In the genomic region with DNA sequence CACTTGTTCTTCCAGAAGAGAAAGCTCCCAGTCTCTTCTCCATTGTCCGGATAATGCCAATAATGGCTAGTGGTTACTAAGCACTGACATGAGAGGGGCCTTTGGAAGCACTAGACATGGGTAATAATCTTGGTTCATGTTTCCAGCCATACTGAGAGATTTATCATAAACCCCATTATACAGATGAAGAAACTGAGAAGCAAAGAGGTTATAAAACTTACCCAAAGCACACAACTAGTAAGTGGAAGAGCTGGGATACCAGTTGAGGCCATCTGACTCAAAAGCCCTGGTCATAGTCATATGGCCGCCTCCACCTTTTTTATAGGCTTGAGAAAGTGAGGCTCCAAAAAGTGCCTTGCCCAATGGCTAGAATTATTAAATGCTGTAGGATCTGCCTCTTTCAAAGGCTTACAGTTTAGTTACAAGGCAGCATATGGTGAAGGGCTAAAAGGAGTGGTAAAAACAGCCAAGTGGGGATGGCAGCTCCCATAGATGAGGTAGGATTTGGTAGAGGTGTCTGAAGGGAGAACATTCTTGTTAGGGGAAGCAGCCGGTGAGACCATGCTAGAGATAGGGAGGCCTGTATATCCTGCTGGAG, we compare ENCODE assay signal across 8 cellular contexts. TPM values are rescaled to one million over a fixed set of nuclear protein-coding genes. Genes with fewer than 3 reads are reported as not detected.
A peak's percentile ranks its signal among the peaks of the same experiment; 100 is the strongest.
DNase-seq lines count a peak whose midpoint lies in the region; ATAC-seq, FAIRE-seq and TF ChIP-seq lines count a peak whose summit lies in the region.

No MANE protein-coding gene starts in this region.

- H3K36me3 ChIP-seq in ectodermal cell (ENCODE audit: control insufficient read depth, insufficient read depth, low read length) = no peaks in the 10 kb centered on the region

- H3K27ac ChIP-seq in A549 = peak overlapping the region; percentile 95 to 98
- H3K27ac ChIP-seq in ectodermal cell (ENCODE audit: insufficient read depth, low read depth, low read length, poor library complexity, severe bottlenecking) = no peak overlapping the region

- POLR2A ChIA-PET in A549 (lab: Yijun Ruan, JAX) = interaction anchor here (0.8 to 2.6 kb wide), 8 partner anchors 33 to 81 kb away, joined by 3 to 24 read pairs (median 4); no protein-coding TSS in a partner anchor

- TF ChIP-seq POLR2A in A549 (IDR thresholded peaks at IDR 0.05; ENCODE audit: low read length) = no peak

- H3K9me3 ChIP-seq in A549 = no peaks in the 10 kb centered on the region
- no peaks in the 10 kb centered on the region for H3K9me3 ChIP-seq in ectodermal cell (ENCODE audit: control insufficient read depth, low read length)

- no peaks in the 10 kb centered on the region for H3K27me3 Mint-ChIP-seq in IgD-negative memory B cell
- H3K27me3 Mint-ChIP-seq in natural killer cell treated with Interleukin-12 subunit alpha and Interleukin-12 subunit beta and Interleukin-15 and Interleukin-18, amount 100 ng/mL, for 72 hours = peaks cover 1 to 2% of the 10 kb centered on the region in 2 donors

- H3K9me3 Mint-ChIP-seq in IgD-negative memory B cell = no peaks in the 10 kb centered on the region
- no peaks in the 10 kb centered on the region for H3K9me3 Mint-ChIP-seq in natural killer cell treated with Interleukin-12 subunit alpha and Interleukin-12 subunit beta and Interleukin-15 and Interleukin-18, amount 100 ng/mL, for 72 hours

- H3K36me3 Mint-ChIP-seq in IgD-negative memory B cell = no peaks in the 10 kb centered on the region
- no peaks in the 10 kb centered on the region for H3K36me3 Mint-ChIP-seq in natural killer cell treated with Interleukin-12 subunit alpha and Interleukin-12 subunit beta and Interleukin-15 and Interleukin-18, amount 100 ng/mL, for 72 hours

- TF ChIP-seq RAD21 in A549 (conservative IDR thresholded peaks at IDR 0.05 in 1 of 2, IDR thresholded peaks at IDR 0.05 in 1 of 2) = no peak

- H3K4me3 Mint-ChIP-seq in IgD-negative memory B cell = peak overlapping the region; percentile 72 to 89 (median 84)
- H3K4me3 Mint-ChIP-seq in natural killer cell treated with Interleukin-12 subunit alpha and Interleukin-12 subunit beta and Interleukin-15 and Interleukin-18, amount 100 ng/mL, for 72 hours = peak overlapping the region; percentile 88

- ATAC-seq in A549 = no peak
- no peak for ATAC-seq in natural killer cell treated with Interleukin-12 subunit alpha and Interleukin-12 subunit beta and Interleukin-15 and Interleukin-18, amount 100 ng/mL, for 72 hours

- H3K27me3 ChIP-seq in ectodermal cell (ENCODE audit: control insufficient read depth, insufficient read depth, low read length, poor library complexity, severe bottlenecking) = peaks cover 23% of the 10 kb centered on the region

- no peak for TF ChIP-seq CTCF in A549 (IDR thresholded peaks at IDR 0.05)

- CTCF ChIA-PET in A549 (lab: Yijun Ruan, JAX) = interaction anchor here (0.7 to 10.8 kb wide), 14 partner anchors 12 to 122 kb away, joined by 3 to 155 read pairs (median 6); a partner anchor contains a TSS

- H3K27ac Mint-ChIP-seq in IgD-negative memory B cell = peak overlapping the region in 1 of 3 donors; percentile 2
- peak overlapping the region in 1 of 2 donors; percentile 65 for H3K27ac Mint-ChIP-seq in natural killer cell treated with Interleukin-12 subunit alpha and Interleukin-12 subunit beta and Interleukin-15 and Interleukin-18, amount 100 ng/mL, for 72 hours

- H3K4me2 ChIP-seq in A549 = peak overlapping the region; percentile 99

- no peak for FAIRE-seq in A549 (lab: Jason Lieb, UNC)

- peak overlapping the region; percentile 76 for H3K4me3 ChIP-seq in A549
- peak overlapping the region; percentile 51 for H3K4me3 ChIP-seq in ectodermal cell (ENCODE audit: insufficient read depth, low read depth, low read length)

- peaks cover 53% of the 10 kb centered on the region for H3K4me1 ChIP-seq in A549
- no peaks in the 10 kb centered on the region for H3K4me1 ChIP-seq in ectodermal cell (ENCODE audit: control insufficient read depth, insufficient read depth, low read length)

- no peak for TF ChIP-seq EP300 in A549 (IDR thresholded peaks at IDR 0.05)

- WGBS in A549 (ENCODE audit: missing lambda C conversion rate) = 52% methylated on average over 3 of the region's 3 CpGs
- 86 to 94% methylated on average over 3 of the region's 3 CpGs for WGBS in ectodermal cell, 2 experiments

- peaks cover 0 to 5% (median 0%) of the 10 kb centered on the region in 3 donors for H3K4me1 Mint-ChIP-seq in IgD-negative memory B cell
- peaks cover 12 to 22% of the 10 kb centered on the region in 2 donors for H3K4me1 Mint-ChIP-seq in natural killer cell treated with Interleukin-12 subunit alpha and Interleukin-12 subunit beta and Interleukin-15 and Interleukin-18, amount 100 ng/mL, for 72 hours (ENCODE audit: low read depth in 2 of 2)

- DNase-seq in A549 (ENCODE audit: low read depth in 1 of 2, low spot score in 1 of 2) (peak in 1 of 2 experiments; percentile 40), SW480 (ENCODE audit: low spot score) (no peak), COR-L47 (lab: John Stamatoyannopoulos, UW) (no peak), C1 segment of cervical spinal cord (lab: John Stamatoyannopoulos, UW) (no peak)
- DNase-seq in natural killer cell treated with Interleukin-12 subunit alpha and Interleukin-12 subunit beta and Interleukin-15 and Interleukin-18, amount 100 ng/mL, for 72 hours (ENCODE audit: low spot score) = no peak
- no peak for DNase-seq in stimulated activated CD4-positive, alpha-beta T cell treated with anti-CD3 and anti-CD28 coated beads, Interleukin-15, amount 100 ng/mL, for 24 hours

TF ChIP-seq in A549, 52 proteins besides CTCF, POLR2A, EP300 and RAD21 (continues in another document):
- TF ChIP-seq NR3C1 (IDR thresholded peaks at IDR 0.05) = no peak
- TF ChIP-seq, protein P1, sequence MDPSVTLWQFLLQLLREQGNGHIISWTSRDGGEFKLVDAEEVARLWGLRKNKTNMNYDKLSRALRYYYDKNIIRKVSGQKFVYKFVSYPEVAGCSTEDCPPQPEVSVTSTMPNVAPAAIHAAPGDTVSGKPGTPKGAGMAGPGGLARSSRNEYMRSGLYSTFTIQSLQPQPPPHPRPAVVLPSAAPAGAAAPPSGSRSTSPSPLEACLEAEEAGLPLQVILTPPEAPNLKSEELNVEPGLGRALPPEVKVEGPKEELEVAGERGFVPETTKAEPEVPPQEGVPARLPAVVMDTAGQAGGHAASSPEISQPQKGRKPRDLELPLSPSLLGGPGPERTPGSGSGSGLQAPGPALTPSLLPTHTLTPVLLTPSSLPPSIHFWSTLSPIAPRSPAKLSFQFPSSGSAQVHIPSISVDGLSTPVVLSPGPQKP (IDR thresholded peaks at IDR 0.05; ENCODE audit: low read depth, low read length) = no peak
- TF ChIP-seq HOXB13 (CRISPR knock-in tag; IDR thresholded peaks at IDR 0.05; ENCODE audit: low read depth) = peak; percentile 67; the same call in 1 of the 2 replicates
- TF ChIP-seq RCOR1 (IDR thresholded peaks at IDR 0.05; ENCODE audit: low read depth, low read length) = no peak
- no peak for TF ChIP-seq ZC3H11A (IDR thresholded peaks at IDR 0.05)
- TF ChIP-seq ZFP36 (IDR thresholded peaks at IDR 0.05; ENCODE audit: borderline replicate concordance, partially characterized antibody) = no peak
- no peak for TF ChIP-seq FOXS1 (CRISPR knock-in tag; IDR thresholded peaks at IDR 0.05)
- TF ChIP-seq, protein P2, sequence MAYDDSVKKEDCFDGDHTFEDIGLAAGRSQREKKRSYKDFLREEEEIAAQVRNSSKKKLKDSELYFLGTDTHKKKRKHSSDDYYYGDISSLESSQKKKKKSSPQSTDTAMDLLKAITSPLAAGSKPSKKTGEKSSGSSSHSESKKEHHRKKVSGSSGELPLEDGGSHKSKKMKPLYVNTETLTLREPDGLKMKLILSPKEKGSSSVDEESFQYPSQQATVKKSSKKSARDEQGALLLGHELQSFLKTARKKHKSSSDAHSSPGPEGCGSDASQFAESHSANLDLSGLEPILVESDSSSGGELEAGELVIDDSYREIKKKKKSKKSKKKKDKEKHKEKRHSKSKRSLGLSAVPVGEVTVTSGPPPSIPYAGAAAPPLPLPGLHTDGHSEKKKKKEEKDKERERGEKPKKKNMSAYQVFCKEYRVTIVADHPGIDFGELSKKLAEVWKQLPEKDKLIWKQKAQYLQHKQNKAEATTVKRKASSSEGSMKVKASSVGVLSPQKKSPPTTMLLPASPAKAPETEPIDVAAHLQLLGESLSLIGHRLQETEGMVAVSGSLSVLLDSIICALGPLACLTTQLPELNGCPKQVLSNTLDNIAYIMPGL (CRISPR knock-in tag; IDR thresholded peaks at IDR 0.05; ENCODE audit: borderline replicate concordance) = no peak
- no peak for TF ChIP-seq MAFK (IDR thresholded peaks at IDR 0.05; ENCODE audit: partially characterized antibody)
- TF ChIP-seq, protein P3, sequence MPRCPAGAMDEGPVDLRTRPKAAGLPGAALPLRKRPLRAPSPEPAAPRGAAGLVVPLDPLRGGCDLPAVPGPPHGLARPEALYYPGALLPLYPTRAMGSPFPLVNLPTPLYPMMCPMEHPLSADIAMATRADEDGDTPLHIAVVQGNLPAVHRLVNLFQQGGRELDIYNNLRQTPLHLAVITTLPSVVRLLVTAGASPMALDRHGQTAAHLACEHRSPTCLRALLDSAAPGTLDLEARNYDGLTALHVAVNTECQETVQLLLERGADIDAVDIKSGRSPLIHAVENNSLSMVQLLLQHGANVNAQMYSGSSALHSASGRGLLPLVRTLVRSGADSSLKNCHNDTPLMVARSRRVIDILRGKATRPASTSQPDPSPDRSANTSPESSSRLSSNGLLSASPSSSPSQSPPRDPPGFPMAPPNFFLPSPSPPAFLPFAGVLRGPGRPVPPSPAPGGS (IDR thresholded peaks at IDR 0.05) = no peak
- TF ChIP-seq MYC (IDR thresholded peaks at IDR 0.05; ENCODE audit: borderline replicate concordance, low read length) = no peak
- TF ChIP-seq CBX8 (IDR thresholded peaks at IDR 0.05) = no peak
- peak; percentile 56; the same call in 1 of the 2 replicates for TF ChIP-seq HOXB5 (CRISPR knock-in tag; IDR thresholded peaks at IDR 0.05)
- no peak for TF ChIP-seq ESRRA (IDR thresholded peaks at IDR 0.05; ENCODE audit: borderline replicate concordance, low read length)
- TF ChIP-seq CBX2 (IDR thresholded peaks at IDR 0.05; ENCODE audit: borderline replicate concordance, low read depth) = no peak

RNA-seq across cellular contexts. Expression of a gene that starts 1.0 kb away (rescaled TPM):
- polyA plus RNA-seq in A549 (2011; rRNA removed) = 1,230 and 1,348 TPM in 2 replicates
- polyA plus RNA-seq in A549 (2012; cell fraction: cytosol; rRNA removed) = 1,014 and 1,157 TPM in 2 replicates
- 1,072 and 1,429 TPM in 2 replicates for polyA plus RNA-seq in A549 (2012; cell fraction: nucleus; rRNA removed)
- 820 to 990 TPM (median 899 TPM) in 3 replicates for polyA plus RNA-seq in A549 (2017; fragmentation: RNase III; extraction: RNeasy Plus Mini Kit Qiagen cat#74134 plus additional on column Dnase treatment)
- polyA minus RNA-seq in A549 (2011; rRNA and poly(A)+ RNA removed) = 1,720 and 1,870 TPM in 2 replicates
- polyA plus RNA-seq in IgD-negative memory B cell = 26.0 TPM
- polyA plus RNA-seq in ectodermal cell (2013, experiment 1 of 4) = 104 TPM
- 105 TPM for polyA plus RNA-seq in ectodermal cell (2013, experiment 2 of 4)
- 62.0 TPM for polyA plus RNA-seq in ectodermal cell (2013, experiment 3 of 4)
- 58.2 TPM for polyA plus RNA-seq in ectodermal cell (2013, experiment 4 of 4)
- 100 to 1,000 TPM in 1 of 2 donors, 10 to 100 TPM in 1; 75.8 to 103 TPM for total RNA-seq in natural killer cell treated with Interleukin-12 subunit alpha and Interleukin-12 subunit beta and Interleukin-15 and Interleukin-18, amount 100 ng/mL, for 72 hours

Comparison
In these comparisons a context has a peak if more than half of its experiments do, and no peak if none do; other contexts are left out.
1. RNA of a gene that starts 1.0 kb away (polyA plus RNA-seq): 820 to 1,429 TPM in A549; 26.0 TPM in IgD-negative memory B cell (single experiment); every median in the first group is over 10 times any median in the second.